16 cellular contexts compared by ENCODE assay signal in genomic region chr2:71666094-71666474, GRCh38.
DNase-seq lines count a peak whose midpoint lies in the region; ATAC-seq and TF ChIP-seq lines count a peak whose summit lies in the region.
"Had no signal": no experiment of that assay in that cellular context is flagged by ENCODE, and none has a peak within 500 bp of the region (broad histone marks: within the 10 kb centered on the region; RNA-seq: fewer than 3 reads in every experiment).

No MANE protein-coding gene starts in this region.

- H3K4me1 ChIP-seq in psoas muscle: peaks cover 20% of the 10 kb centered on the region
- peaks cover 10 to 42% (median 27%) of the 10 kb centered on the region in 3 donors for H3K4me1 ChIP-seq in skeletal muscle tissue (ENCODE audit: control insufficient read depth in 3 of 3, insufficient read depth in 3 of 3, low read length in 3 of 3)
- H3K4me1 ChIP-seq: BLaER1 had no signal

- POLR2A ChIA-PET in RWPE1 (lab: Yijun Ruan, JAX; ENCODE audit: low non-redundant PET): no interaction called here

- H3K27me3 ChIP-seq in psoas muscle (ENCODE audit: insufficient read depth in 3 of 3, low read length in 2 of 3) (no peaks in the 10 kb centered on the region), skeletal muscle tissue (ENCODE audit: control insufficient read depth in 3 of 3, insufficient read depth in 3 of 3, low read length in 3 of 3) (no peaks in the 10 kb centered on the region)
- H3K27me3 ChIP-seq: BLaER1 had no signal

- TF ChIP-seq CTCF in psoas muscle (IDR thresholded peaks at IDR 0.05) (no peak), RWPE1 (conservative IDR thresholded peaks at IDR 0.05; ENCODE audit: low read depth) (no peak)

- H3K4me3 ChIP-seq in psoas muscle: no peak overlapping the region
- no peak overlapping the region for H3K4me3 ChIP-seq in skeletal muscle tissue (ENCODE audit: low read length in 3 of 3)
- H3K4me3 ChIP-seq: BLaER1 had no signal

- ATAC-seq in psoas muscle (no peak), HG02885 (IDR thresholded peaks at IDR 0.05; ENCODE audit: poor library complexity, unreplicated experiment) (no peak)

- DNase-seq in activated effector memory CD4-positive, alpha-beta T cell treated with anti-CD3 and anti-CD28 coated beads, Interleukin-2, amount 50 U/mL, for 16 hours: peak; percentile 39
- DNase-seq in activated effector memory CD4-positive, alpha-beta T cell treated with Interleukin-2 at 50 U/mL for 16 hours: no peak
- DNase-seq in islet precursor cell: peak; percentile 16
- no peak for DNase-seq in psoas muscle
- DNase-seq in RWPE1 (ENCODE audit: low spot score): no peak
- DNase-seq in cerebellar nuclear complex (lab: John Stamatoyannopoulos, UW): no peak
- DNase-seq: 8988T; CD4-positive, alpha-beta memory T cell; DMS153; DMS79; GDM1; HCEC 1CT; IMR-90 had no signal

- H3K36me3 ChIP-seq in psoas muscle (ENCODE audit: insufficient read depth in 1 of 2, low read depth in 1 of 2) (peaks cover 0 to 89% of the 10 kb centered on the region in 2 donors), skeletal muscle tissue (ENCODE audit: control insufficient read depth in 3 of 3, insufficient read depth in 3 of 3, low read length in 3 of 3) (peaks cover 57 to 82% (median 66%) of the 10 kb centered on the region in 3 donors)
- H3K36me3 ChIP-seq: BLaER1 had no signal

- H3K27ac ChIP-seq in psoas muscle: peak overlapping the region; percentile 46
- peak overlapping the region; percentile 37 for H3K27ac ChIP-seq in skeletal muscle tissue (ENCODE audit: low read depth, low read length)
- no peak overlapping the region for H3K27ac ChIP-seq in RWPE1
- H3K27ac ChIP-seq: BLaER1 had no signal

- H3K9ac ChIP-seq in skeletal muscle tissue (ENCODE audit: low read depth in 1 of 3, low read length in 3 of 3): peak overlapping the region in 1 of 3 donors; percentile 25
- H3K9ac ChIP-seq: BLaER1 had no signal

- intact Hi-C loops in psoas muscle (cut with DNase I): no loop called here

- H3K9me3 ChIP-seq in psoas muscle (no peaks in the 10 kb centered on the region), skeletal muscle tissue (ENCODE audit: control insufficient read depth in 3 of 3, low read length in 3 of 3) (no peaks in the 10 kb centered on the region)
- H3K9me3 ChIP-seq: BLaER1 had no signal

- WGBS in psoas muscle, 3 donors: 69 to 93% (median 82%) methylated on average over 5 of the region's 5 CpGs

- CTCF ChIA-PET in RWPE1 (lab: Yijun Ruan, JAX): no interaction called here

Comparison
In these comparisons a context has a peak if more than half of its experiments do, and no peak if none do; other contexts are left out.
1. DNase-seq: peak in activated effector memory CD4-positive, alpha-beta T cell treated with anti-CD3 and anti-CD28 coated beads, Interleukin-2, amount 50 U/mL, for 16 hours (single experiment) and islet precursor cell (single experiment); none in activated effector memory CD4-positive, alpha-beta T cell treated with Interleukin-2 at 50 U/mL for 16 hours (single experiment), psoas muscle (0 of 2), RWPE1 (single experiment) and cerebellar nuclear complex (0 of 2).